8 cellular contexts compared by ENCODE assay signal in genomic region chr5:14582797-14583137, GRCh38. TPM values are rescaled to one million over a fixed set of nuclear protein-coding genes. Genes with fewer than 3 reads are reported as not detected.
DNase-seq lines count a peak whose midpoint lies in the region; ATAC-seq and TF ChIP-seq lines count a peak whose summit lies in the region.

No MANE protein-coding gene starts in this region.

- H3K27ac Mint-ChIP-seq in GM23338 (no peak overlapping the region), progenitor cell of endocrine pancreas (peak overlapping the region; percentile 90)

- H3K4me3 Mint-ChIP-seq in GM23338 (peak overlapping the region; percentile 72), progenitor cell of endocrine pancreas (ENCODE audit: low read depth) (peak overlapping the region; percentile 79)

- H3K9me2 ChIP-seq in GM23338 (ENCODE audit: insufficient read depth) (peaks cover 13% of the 10 kb centered on the region; the same call in 1 of the 2 replicates), OCI-LY7 (ENCODE audit: insufficient read depth, low read length) (no peaks in the 10 kb centered on the region)

- H3K36me3 Mint-ChIP-seq in GM23338 (ENCODE audit: low read depth), result peaks cover 10% of the 10 kb centered on the region; the same call in 2 of the 3 replicates
- peaks cover 11% of the 10 kb centered on the region for H3K36me3 Mint-ChIP-seq in progenitor cell of endocrine pancreas (ENCODE audit: insufficient read depth)

- H3K27ac ChIP-seq in GM23338 (ENCODE audit: low read depth) (no peak overlapping the region), OCI-LY7 (ENCODE audit: low read depth, low read length, poor library complexity, severe bottlenecking) (no peak overlapping the region), esophagus muscularis mucosa (replicated peaks in 1 of 4) (no peak overlapping the region)

- CTCF ChIA-PET in OCI-LY7 (lab: Charles Lee; ENCODE audit: unreplicated experiment), result no interaction called here

- DNase-seq in GM23338 (ENCODE audit: low spot score) (no peak), OCI-LY7 (ENCODE audit: low spot score) (no peak), esophagus muscularis mucosa (ENCODE audit: extremely low spot score) (no peak), progenitor cell of endocrine pancreas (ENCODE audit: low spot score, unreplicated experiment) (no peak), omental fat pad (ENCODE audit: low spot score) (no peak)

- H3K4me3 ChIP-seq in GM23338 (peak overlapping the region; percentile 88), OCI-LY7 (ENCODE audit: low read depth, low read length, poor library complexity, severe bottlenecking) (no peak overlapping the region), esophagus muscularis mucosa (peak overlapping the region; percentile 66 to 84 (median 79))

- peaks cover 12% of the 10 kb centered on the region for H3K27me3 Mint-ChIP-seq in GM23338 (ENCODE audit: insufficient read depth, low read depth, poor library complexity)
- peaks cover 9% of the 10 kb centered on the region for H3K27me3 Mint-ChIP-seq in progenitor cell of endocrine pancreas

- H3K4me1 Mint-ChIP-seq in GM23338 (peaks cover 3% of the 10 kb centered on the region; the same call in 2 of the 3 replicates), progenitor cell of endocrine pancreas (ENCODE audit: low read depth) (peaks cover 22% of the 10 kb centered on the region)

- no TSS peak for BruUV-seq in OCI-LY7 (replicated peaks; lab: Mats Ljungman, UMichigan)

- H2AFZ ChIP-seq in GM23338 (peak overlapping the region; percentile 90; the same call in 1 of the 2 replicates), OCI-LY7 (ENCODE audit: low read length) (no peak overlapping the region)

- H3K4me1 ChIP-seq in GM23338 (ENCODE audit: insufficient read depth) (peaks cover 14% of the 10 kb centered on the region; the same call in 1 of the 2 replicates), OCI-LY7 (ENCODE audit: insufficient read depth, low read length, poor library complexity, severe bottlenecking) (peaks cover 11% of the 10 kb centered on the region), esophagus muscularis mucosa (peaks cover 10 to 25% (median 19%) of the 10 kb centered on the region in 4 donors)

- TF ChIP-seq CTCF in GM23338 (conservative IDR thresholded peaks at IDR 0.05; ENCODE audit: low read depth in 2 of 2) (no peak), OCI-LY7 (conservative IDR thresholded peaks at IDR 0.05; ENCODE audit: low read length) (no peak), esophagus muscularis mucosa (IDR thresholded peaks at IDR 0.05) (no peak), progenitor cell of endocrine pancreas (IDR thresholded peaks at IDR 0.05; ENCODE audit: unreplicated experiment) (no peak), omental fat pad (IDR thresholded peaks at IDR 0.05) (no peak)

- H3K4me2 ChIP-seq in GM23338 (peak overlapping the region; percentile 88), OCI-LY7 (ENCODE audit: low read length) (peak overlapping the region; percentile 81)

- no peak for TF ChIP-seq EP300 in esophagus muscularis mucosa (IDR thresholded peaks at IDR 0.05)

- H4K20me1 ChIP-seq in GM23338 (replicated peaks; ENCODE audit: insufficient read depth) (0 out of 2 replicates have a peak, but pooled peaks cover 2% of the 10 kb centered on the region), OCI-LY7 (ENCODE audit: insufficient read depth, low read length) (no peaks in the 10 kb centered on the region)

- WGBS in esophagus muscularis mucosa, result 27% methylated on average over 9 of the region's 9 CpGs

- H3K27me3 ChIP-seq in GM23338 (ENCODE audit: insufficient read depth) (peaks cover 37% of the 10 kb centered on the region), esophagus muscularis mucosa (peaks cover 0 to 33% (median 5%) of the 10 kb centered on the region in 4 donors)

- POLR2A ChIA-PET in OCI-LY7 (lab: Charles Lee), result interaction anchor here (0.6 to 1.3 kb wide), 3 partner anchors 9 to 62 kb away, joined by 3 to 4 read pairs (median 3); no protein-coding TSS in a partner anchor

- H3K36me3 ChIP-seq in GM23338 (ENCODE audit: insufficient read depth) (0 out of 2 replicates have a peak, but pooled peaks cover 5% of the 10 kb centered on the region), OCI-LY7 (ENCODE audit: insufficient read depth, low read length) (no peaks in the 10 kb centered on the region), esophagus muscularis mucosa (no peaks in the 10 kb centered on the region)

- H3K9me3 ChIP-seq in OCI-LY7 (ENCODE audit: low read length) (0 out of 2 replicates have a peak, but pooled peaks cover 2% of the 10 kb centered on the region), esophagus muscularis mucosa (no peaks in the 10 kb centered on the region)

- peaks cover 1% of the 10 kb centered on the region; the same call in 1 of the 2 replicates for H3K79me2 ChIP-seq in GM23338 (replicated peaks; ENCODE audit: insufficient read depth)
- no peaks in the 10 kb centered on the region for H3K79me2 ChIP-seq in OCI-LY7 (ENCODE audit: insufficient read depth, low read depth, low read length)

- H3K9me3 Mint-ChIP-seq in GM23338 (peaks cover 13% of the 10 kb centered on the region), progenitor cell of endocrine pancreas (ENCODE audit: low read depth) (peaks cover 7% of the 10 kb centered on the region)

- no peak for TF ChIP-seq POLR2A in esophagus muscularis mucosa (IDR thresholded peaks at IDR 0.05; ENCODE audit: low read depth)

- no peak for ATAC-seq in GM23338
- no peak for ATAC-seq in HG02798 (IDR thresholded peaks at IDR 0.05; ENCODE audit: poor library complexity, unreplicated experiment)
- no peak for ATAC-seq in omental fat pad (ENCODE audit: low FRiP score)
- no peak for ATAC-seq in HG02642 (IDR thresholded peaks at IDR 0.05; ENCODE audit: poor library complexity, unreplicated experiment)
- ATAC-seq in GM18519 (IDR thresholded peaks at IDR 0.05; ENCODE audit: low FRiP score, unreplicated experiment), result no peak

- H3F3A ChIP-seq in GM23338 (replicated peaks; ENCODE audit: low read depth), result no peaks in the 10 kb centered on the region

- intact Hi-C loops in OCI-LY7 (cut with micrococcal nuclease; ENCODE audit: unreplicated experiment), result no loop called here
- intact Hi-C loops in esophagus muscularis mucosa (cut with DNase I), result no loop called here

TF ChIP-seq in GM23338, 12 proteins besides CTCF, POLR2A, EP300 and RAD21 (continues in another document):
- TF ChIP-seq NANOG (IDR thresholded peaks at IDR 0.05; ENCODE audit: borderline replicate concordance) (no peak), REST (IDR thresholded peaks at IDR 0.05; ENCODE audit: unreplicated experiment) (no peak)

RNA-seq across cellular contexts. Expression of gene OTULINL, which starts 1.2 kb away (rescaled TPM):
- 7.2 and 7.6 TPM in 2 replicates for total RNA-seq in GM23338 (2014; rRNA removed; shearing (Covaris generic))
- 6.3 and 7.8 TPM in 2 replicates for polyA plus RNA-seq in GM23338 (2016; fragmentation: Nextera tagmentation; extraction: Ambion mirVana)
- 0.75 and 2.6 TPM in 2 replicates for total RNA-seq in OCI-LY7 (2014; rRNA removed; shearing (Covaris generic))
- 1.9 and 2.7 TPM in 2 replicates for total RNA-seq in OCI-LY7 (2022)
- total RNA-seq in esophagus muscularis mucosa, result 1 to 10 TPM; 2.6 to 7.1 (median 5.0) TPM
- 35.5 and 36.3 TPM in 2 replicates for total RNA-seq in progenitor cell of endocrine pancreas
- 10 to 100 TPM in 3 of 4 donors, 1 to 10 TPM in 1; 7.8 to 15.6 (median 11.4) TPM for total RNA-seq in omental fat pad
